In the genomic region with DNA sequence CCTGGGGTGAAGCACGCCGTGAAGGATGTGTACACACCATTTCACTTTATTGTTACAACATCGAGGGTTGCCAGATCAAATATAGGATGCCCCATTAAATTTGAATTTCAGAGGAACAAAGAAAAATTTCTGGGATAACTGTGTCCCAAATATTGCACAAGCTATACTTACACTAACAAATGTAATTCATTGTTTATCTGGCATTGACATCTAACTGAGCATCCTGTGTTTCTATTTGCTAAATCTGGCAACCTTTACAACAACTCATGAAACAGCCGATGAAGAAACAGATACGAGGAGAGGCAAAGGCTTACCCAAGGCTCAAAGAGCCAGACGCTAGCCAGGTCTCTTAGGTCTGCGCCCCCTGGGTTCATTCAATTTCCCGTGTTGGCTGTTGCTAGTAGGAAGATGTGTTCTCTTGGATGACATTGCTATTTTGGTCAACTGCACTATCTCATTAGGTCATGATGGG, we compare ENCODE assay signal across 24 cellular contexts.
A peak's percentile ranks its signal among the peaks of the same experiment; 100 is the strongest.
DNase-seq lines count a peak whose midpoint lies in the region; TF ChIP-seq lines count a peak whose summit lies in the region.
"Had no signal": no experiment of that assay in that cellular context is flagged by ENCODE, and none has a peak within 500 bp of the region (broad histone marks: within the 10 kb centered on the region; RNA-seq: fewer than 3 reads in every experiment).

No MANE protein-coding gene starts in this region.

- H3K9me2 ChIP-seq in SK-N-SH: no peaks in the 10 kb centered on the region

- DNase-seq in NCI-H748 (lab: John Stamatoyannopoulos, UW; ENCODE audit: unreplicated experiment) (peak; percentile 16), NCI-H748 treated with DMSO at 0.1 percent for 48 hours (lab: John Stamatoyannopoulos, UW) (no peak), SK-N-SH (peak; percentile 56), islet precursor cell (peak; percentile 55), glutamatergic neuron (no peak), T-helper 9 cell (no peak)
- no peak for DNase-seq in activated CD4-positive, alpha-beta T cell treated with anti-CD3 and anti-CD28 coated beads for 1 hour
- DNase-seq: 8988T; activated CD4-positive, alpha-beta T cell treated with anti-CD3 and anti-CD28 coated beads, Interleukin-2, amount 10 ng/mL, durations not matched to agents 7 days and 5 days; anterior cingulate cortex; CD4-positive, CD25-positive, alpha-beta regulatory T cell; H7; hypothalamus; NCI-H1930; NCI-H69; SIG-M5; upper lobe of left lung had no signal

- peaks cover 6% of the 10 kb centered on the region for H3K4me1 Mint-ChIP-seq in glutamatergic neuron (ENCODE audit: low read depth, unreplicated experiment)
- H3K4me1 Mint-ChIP-seq: activated CD4-positive, alpha-beta T cell treated with anti-CD3 and anti-CD28 coated beads, Interleukin-2, amount 10 ng/mL, durations not matched to agents 7 days and 5 days; CD4-positive, CD25-positive, alpha-beta regulatory T cell; stimulated activated memory B cell treated with anti-CD40 and anti-IgM and Interleukin-4, amounts not matched to agents 10 μg/mL and 1 μg/mL and 100 μg/mL, for 72 hours had no signal

- no peak for TF ChIP-seq RAD21 in SK-N-SH (IDR thresholded peaks at IDR 0.05; ENCODE audit: low read length)

- no peaks in the 10 kb centered on the region for H4K20me1 ChIP-seq in SK-N-SH (ENCODE audit: insufficient read depth)

- H3K4me1 ChIP-seq in SK-N-SH (ENCODE audit: control insufficient read depth in 1 of 2, insufficient read depth in 2 of 2, low read depth in 1 of 2, low read length in 1 of 2) (peaks cover 5 to 25% of the 10 kb centered on the region in 2 experiments; a peak in 2 of 4 replicates), subcutaneous abdominal adipose tissue (ENCODE audit: control insufficient read depth in 5 of 5, insufficient read depth in 5 of 5, low read length in 5 of 5) (peaks cover 13 to 60% (median 47%) of the 10 kb centered on the region in 5 donors)
- H3K4me1 ChIP-seq: breast epithelium had no signal

- H3K9me3 Mint-ChIP-seq in glutamatergic neuron (ENCODE audit: unreplicated experiment): no peaks in the 10 kb centered on the region
- H3K9me3 Mint-ChIP-seq: activated CD4-positive, alpha-beta T cell treated with anti-CD3 and anti-CD28 coated beads, Interleukin-2, amount 10 ng/mL, durations not matched to agents 7 days and 5 days; activated naive CD4-positive, alpha-beta T cell treated with anti-CD3 and anti-CD28 coated beads, Interleukin-2, amount 50 U/mL, for 72 hours; mesothelial cell of epicardium; WTC11 had no signal

- no peak overlapping the region for H3K9ac ChIP-seq in SK-N-SH
- no peak overlapping the region for H3K9ac ChIP-seq in subcutaneous abdominal adipose tissue (ENCODE audit: low read length in 5 of 5)

- H3K36me3 Mint-ChIP-seq in glutamatergic neuron (ENCODE audit: unreplicated experiment): peaks cover 5% of the 10 kb centered on the region
- H3K36me3 Mint-ChIP-seq: activated naive CD4-positive, alpha-beta T cell treated with anti-CD3 and anti-CD28 coated beads, Interleukin-2, amount 50 U/mL, for 72 hours; CD4-positive, CD25-positive, alpha-beta regulatory T cell; mesothelial cell of epicardium; stimulated activated memory B cell treated with anti-CD40 and anti-IgM and Interleukin-4, amounts not matched to agents 10 μg/mL and 1 μg/mL and 100 μg/mL, for 72 hours; WTC11 had no signal

- H3K4me3 ChIP-seq in SK-N-SH (ENCODE audit: low read depth in 2 of 2, low read length in 1 of 2): no peak overlapping the region
- no peak overlapping the region for H3K4me3 ChIP-seq in subcutaneous abdominal adipose tissue (ENCODE audit: low read depth in 1 of 5, low read length in 5 of 5)
- H3K4me3 ChIP-seq: breast epithelium, K562, upper lobe of left lung had no signal

- no peaks in the 10 kb centered on the region for H3K79me2 ChIP-seq in SK-N-SH (ENCODE audit: insufficient read depth)

- no peaks in the 10 kb centered on the region for H3K36me3 ChIP-seq in SK-N-SH (replicated peaks in 1 of 2; ENCODE audit: control insufficient read depth in 1 of 2, insufficient read depth in 2 of 2, low read length in 1 of 2)
- no peaks in the 10 kb centered on the region for H3K36me3 ChIP-seq in subcutaneous abdominal adipose tissue (ENCODE audit: control insufficient read depth in 5 of 5, insufficient read depth in 5 of 5, low read length in 5 of 5)
- H3K36me3 ChIP-seq: breast epithelium, upper lobe of left lung had no signal

- POLR2A ChIA-PET in SK-N-SH (lab: Yijun Ruan, JAX): interaction anchor here (1.0 kb wide), 1 partner anchor 21 kb away, joined by 4 read pairs; no protein-coding TSS in a partner anchor

- H3K27me3 Mint-ChIP-seq in glutamatergic neuron (ENCODE audit: unreplicated experiment): peaks cover 1% of the 10 kb centered on the region
- H3K27me3 Mint-ChIP-seq: activated CD4-positive, alpha-beta T cell treated with anti-CD3 and anti-CD28 coated beads, Interleukin-2, amount 10 ng/mL, durations not matched to agents 7 days and 5 days; CD4-positive, CD25-positive, alpha-beta regulatory T cell had no signal

- no peak for TF ChIP-seq CTCF in SK-N-SH (IDR thresholded peaks at IDR 0.05)
- no peak for TF ChIP-seq CTCF in glutamatergic neuron (IDR thresholded peaks at IDR 0.05; ENCODE audit: partially characterized antibody, unreplicated experiment)

- no peak overlapping the region for H3K4me3 Mint-ChIP-seq in glutamatergic neuron (ENCODE audit: unreplicated experiment)
- H3K4me3 Mint-ChIP-seq: activated CD4-positive, alpha-beta T cell treated with anti-CD3 and anti-CD28 coated beads, Interleukin-2, amount 10 ng/mL, durations not matched to agents 7 days and 5 days; CD4-positive, CD25-positive, alpha-beta regulatory T cell; mesothelial cell of epicardium; stimulated activated memory B cell treated with anti-CD40 and anti-IgM and Interleukin-4, amounts not matched to agents 10 μg/mL and 1 μg/mL and 100 μg/mL, for 72 hours; WTC11 had no signal

- H3K4me2 ChIP-seq in SK-N-SH: no peak overlapping the region

- peak overlapping the region in 1 of 2 experiments; percentile 89; a peak in 2 of 4 replicates for H3K27ac ChIP-seq in SK-N-SH (ENCODE audit: low read depth in 2 of 2, low read length in 1 of 2)
- peak overlapping the region; percentile 82 for H3K27ac ChIP-seq in subcutaneous abdominal adipose tissue (ENCODE audit: low read depth, low read length)
- H3K27ac ChIP-seq: breast epithelium, upper lobe of left lung had no signal

- CTCF ChIA-PET in SK-N-SH (lab: Yijun Ruan, JAX): interaction anchor here (1.4 kb wide), 1 partner anchor 12 kb away, joined by 4 read pairs; no protein-coding TSS in a partner anchor

- no peaks in the 10 kb centered on the region for H3K27me3 ChIP-seq in SK-N-SH (ENCODE audit: insufficient read depth)
- no peaks in the 10 kb centered on the region for H3K27me3 ChIP-seq in subcutaneous abdominal adipose tissue (ENCODE audit: control insufficient read depth in 5 of 5, insufficient read depth in 4 of 5, low read length in 5 of 5)
- H3K27me3 ChIP-seq: upper lobe of left lung had no signal

- H3F3A ChIP-seq in SK-N-SH (replicated peaks; ENCODE audit: insufficient read depth): no peaks in the 10 kb centered on the region

- no peak for TF ChIP-seq EP300 in SK-N-SH (IDR thresholded peaks at IDR 0.05; ENCODE audit: borderline replicate concordance in 1 of 2, low read depth in 1 of 2, low read length in 1 of 2)

- H2AFZ ChIP-seq in SK-N-SH (ENCODE audit: low read depth): no peak overlapping the region

- H3K9me3 ChIP-seq in SK-N-SH: no peaks in the 10 kb centered on the region; the same call in 1 of the 2 replicates
- peaks cover 0 to 2% (median 2%) of the 10 kb centered on the region in 5 donors for H3K9me3 ChIP-seq in subcutaneous abdominal adipose tissue (ENCODE audit: control insufficient read depth in 5 of 5, low read length in 5 of 5)
- H3K9me3 ChIP-seq: upper lobe of left lung had no signal

- no peak overlapping the region for H3K27ac Mint-ChIP-seq in glutamatergic neuron (ENCODE audit: unreplicated experiment)
- H3K27ac Mint-ChIP-seq: activated CD4-positive, alpha-beta T cell treated with anti-CD3 and anti-CD28 coated beads, Interleukin-2, amount 10 ng/mL, durations not matched to agents 7 days and 5 days; activated naive CD4-positive, alpha-beta T cell treated with anti-CD3 and anti-CD28 coated beads, Interleukin-2, amount 50 U/mL, for 72 hours; CD4-positive, CD25-positive, alpha-beta regulatory T cell; mesothelial cell of epicardium; stimulated activated memory B cell treated with anti-CD40 and anti-IgM and Interleukin-4, amounts not matched to agents 10 μg/mL and 1 μg/mL and 100 μg/mL, for 72 hours; WTC11 had no signal

- WGBS in SK-N-SH (ENCODE audit: low lambda C conversion rate): 47% methylated on average over 8 of the region's 8 CpGs

TF ChIP-seq in SK-N-SH, 30 proteins besides CTCF, POLR2A, EP300 and RAD21:
- TF ChIP-seq FOXJ3 (CRISPR knock-in tag; IDR thresholded peaks at IDR 0.05): 0 out of 2 replicates have a peak, but pooled peaks have one; percentile 22
- TF ChIP-seq RCOR1 (IDR thresholded peaks at IDR 0.05; ENCODE audit: low read length): no peak; the same call in 1 of the 2 replicates

Comparison
In these comparisons a context has a peak if more than half of its experiments do, and no peak if none do; other contexts are left out.
1. DNase-seq: peak in NCI-H748 (single experiment), SK-N-SH (single experiment) and islet precursor cell (single experiment); none in NCI-H748 treated with DMSO at 0.1 percent for 48 hours (single experiment), activated CD4-positive, alpha-beta T cell treated with anti-CD3 and anti-CD28 coated beads for 1 hour (single experiment), glutamatergic neuron (single experiment) and T-helper 9 cell (single experiment).